ENCODE assay signal across 1 cellular context in the genomic region with DNA sequence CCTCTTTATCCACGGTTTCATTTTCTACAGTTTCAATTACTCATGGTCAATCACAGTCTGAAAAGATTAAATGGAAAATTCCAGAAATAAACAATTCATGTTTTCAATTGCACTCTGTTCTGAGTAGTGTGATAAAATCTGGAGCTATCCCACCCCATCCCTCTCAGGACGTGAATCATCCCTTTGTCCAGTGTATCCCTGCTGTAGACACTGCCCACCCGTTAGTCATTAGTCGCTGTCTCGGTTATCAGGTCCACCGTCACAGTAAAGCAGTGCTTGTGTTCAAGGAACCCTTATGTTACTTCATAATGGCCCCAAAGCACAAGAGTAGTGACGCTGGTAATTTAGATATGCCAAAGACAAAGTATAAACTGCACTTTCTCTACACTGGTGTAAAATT.
TF ChIP-seq lines count a peak whose summit lies in the region.

No MANE protein-coding gene starts in this region.

TF ChIP-seq in K562, 482 proteins besides CTCF, POLR2A, EP300 and RAD21 (continued from another document):
- TF ChIP-seq, protein P1, sequence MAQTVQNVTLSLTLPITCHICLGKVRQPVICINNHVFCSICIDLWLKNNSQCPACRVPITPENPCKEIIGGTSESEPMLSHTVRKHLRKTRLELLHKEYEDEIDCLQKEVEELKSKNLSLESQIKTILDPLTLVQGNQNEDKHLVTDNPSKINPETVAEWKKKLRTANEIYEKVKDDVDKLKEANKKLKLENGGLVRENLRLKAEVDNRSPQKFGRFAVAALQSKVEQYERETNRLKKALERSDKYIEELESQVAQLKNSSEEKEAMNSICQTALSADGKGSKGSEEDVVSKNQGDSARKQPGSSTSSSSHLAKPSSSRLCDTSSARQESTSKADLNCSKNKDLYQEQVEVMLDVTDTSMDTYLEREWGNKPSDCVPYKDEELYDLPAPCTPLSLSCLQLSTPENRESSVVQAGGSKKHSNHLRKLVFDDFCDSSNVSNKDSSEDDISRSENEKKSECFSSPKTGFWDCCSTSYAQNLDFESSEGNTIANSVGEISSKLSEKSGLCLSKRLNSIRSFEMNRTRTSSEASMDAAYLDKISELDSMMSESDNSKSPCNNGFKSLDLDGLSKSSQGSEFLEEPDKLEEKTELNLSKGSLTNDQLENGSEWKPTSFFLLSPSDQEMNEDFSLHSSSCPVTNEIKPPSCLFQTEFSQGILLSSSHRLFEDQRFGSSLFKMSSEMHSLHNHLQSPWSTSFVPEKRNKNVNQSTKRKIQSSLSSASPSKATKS (CRISPR knock-in tag; IDR thresholded peaks at IDR 0.05) = no peak
- TF ChIP-seq RBM22 (IDR thresholded peaks at IDR 0.05; ENCODE audit: low read depth, low read length, poor library complexity, severe bottlenecking) = no peak
- peak; percentile 91 for TF ChIP-seq FOSL1 (tag; conservative IDR thresholded peaks at IDR 0.05)
- no peak for TF ChIP-seq ATF7 (IDR thresholded peaks at IDR 0.05)
- peak; percentile 87 for TF ChIP-seq SOX6 (IDR thresholded peaks at IDR 0.05)
- no peak for TF ChIP-seq MXI1 (IDR thresholded peaks at IDR 0.05; ENCODE audit: low read depth, low read length)
- TF ChIP-seq NUFIP1 (IDR thresholded peaks at IDR 0.05; ENCODE audit: partially characterized antibody) = no peak
- 0 out of 2 replicates have a peak, but pooled peaks have one; percentile 23 for TF ChIP-seq ZEB2 (IDR thresholded peaks at IDR 0.05)
- TF ChIP-seq NCOA4 (IDR thresholded peaks at IDR 0.05; ENCODE audit: partially characterized antibody) = no peak
- no peak for TF ChIP-seq TRIM24 (IDR thresholded peaks at IDR 0.05)
- peak; percentile 63; the same call in 1 of the 2 replicates for TF ChIP-seq JUN (IDR thresholded peaks at IDR 0.05; ENCODE audit: borderline replicate concordance, low read depth, low read length)
- no peak for TF ChIP-seq JUN (CRISPR knock-in tag; IDR thresholded peaks at IDR 0.05; ENCODE audit: borderline replicate concordance)
- TF ChIP-seq, protein P2, sequence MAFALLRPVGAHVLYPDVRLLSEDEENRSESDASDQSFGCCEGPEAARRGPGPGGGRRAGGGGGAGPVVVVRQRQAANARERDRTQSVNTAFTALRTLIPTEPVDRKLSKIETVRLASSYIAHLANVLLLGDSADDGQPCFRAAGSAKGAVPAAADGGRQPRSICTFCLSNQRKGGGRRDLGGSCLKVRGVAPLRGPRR (CRISPR knock-in tag; IDR thresholded peaks at IDR 0.05) = no peak
- no peak; the same call in 1 of the 2 replicates for TF ChIP-seq TEAD4 (IDR thresholded peaks at IDR 0.05; ENCODE audit: low read length)
- TF ChIP-seq TEAD4 (CRISPR knock-in tag; IDR thresholded peaks at IDR 0.05; ENCODE audit: borderline replicate concordance) = no peak
- peak; percentile 24 for TF ChIP-seq CXXC5 (CRISPR knock-in tag; IDR thresholded peaks at IDR 0.05)
- TF ChIP-seq TCFL5 (CRISPR knock-in tag; conservative IDR thresholded peaks at IDR 0.05) = no peak
- no peak for TF ChIP-seq ZNF436 (CRISPR knock-in tag; IDR thresholded peaks at IDR 0.05)
- TF ChIP-seq ETV5 (CRISPR knock-in tag; IDR thresholded peaks at IDR 0.05; ENCODE audit: low read depth) = no peak
- TF ChIP-seq HMG20A (CRISPR knock-in tag; conservative IDR thresholded peaks at IDR 0.05) = no peak
- no peak for TF ChIP-seq ZBTB1 (CRISPR knock-in tag; IDR thresholded peaks at IDR 0.05; ENCODE audit: borderline replicate concordance, low read depth)
- no peak for TF ChIP-seq LCOR (CRISPR knock-in tag; IDR thresholded peaks at IDR 0.05)
- TF ChIP-seq ZKSCAN1 (IDR thresholded peaks at IDR 0.05; ENCODE audit: low read depth, low read length) = no peak
- TF ChIP-seq, protein P3, sequence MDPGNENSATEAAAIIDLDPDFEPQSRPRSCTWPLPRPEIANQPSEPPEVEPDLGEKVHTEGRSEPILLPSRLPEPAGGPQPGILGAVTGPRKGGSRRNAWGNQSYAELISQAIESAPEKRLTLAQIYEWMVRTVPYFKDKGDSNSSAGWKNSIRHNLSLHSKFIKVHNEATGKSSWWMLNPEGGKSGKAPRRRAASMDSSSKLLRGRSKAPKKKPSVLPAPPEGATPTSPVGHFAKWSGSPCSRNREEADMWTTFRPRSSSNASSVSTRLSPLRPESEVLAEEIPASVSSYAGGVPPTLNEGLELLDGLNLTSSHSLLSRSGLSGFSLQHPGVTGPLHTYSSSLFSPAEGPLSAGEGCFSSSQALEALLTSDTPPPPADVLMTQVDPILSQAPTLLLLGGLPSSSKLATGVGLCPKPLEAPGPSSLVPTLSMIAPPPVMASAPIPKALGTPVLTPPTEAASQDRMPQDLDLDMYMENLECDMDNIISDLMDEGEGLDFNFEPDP (CRISPR knock-in tag; IDR thresholded peaks at IDR 0.05) = no peak
- no peak for TF ChIP-seq HEY1 (CRISPR knock-in tag; IDR thresholded peaks at IDR 0.05; ENCODE audit: borderline replicate concordance)
- TF ChIP-seq BCL6 (CRISPR knock-in tag; IDR thresholded peaks at IDR 0.05) = 0 out of 2 replicates have a peak, but pooled peaks have one; percentile 1
- TF ChIP-seq DDX20 (tag; IDR thresholded peaks at IDR 0.05; ENCODE audit: low read depth) = no peak
- no peak for TF ChIP-seq DIDO1 (tag; IDR thresholded peaks at IDR 0.05; ENCODE audit: low read depth)
- no peak for TF ChIP-seq BRD9 (IDR thresholded peaks at IDR 0.05; ENCODE audit: low read depth, partially characterized antibody)
- no peak for TF ChIP-seq PHF21A (IDR thresholded peaks at IDR 0.05; ENCODE audit: borderline replicate concordance, low read depth)
- no peak for TF ChIP-seq GATAD2B (IDR thresholded peaks at IDR 0.05; ENCODE audit: borderline replicate concordance)
- TF ChIP-seq BRF1 (IDR thresholded peaks at IDR 0.05; ENCODE audit: borderline replicate concordance, extremely low read depth, insufficient read length) = no peak
- peak; percentile 37; the same call in 1 of the 2 replicates for TF ChIP-seq MECOM (CRISPR knock-in tag; IDR thresholded peaks at IDR 0.05)
- TF ChIP-seq, protein P4, sequence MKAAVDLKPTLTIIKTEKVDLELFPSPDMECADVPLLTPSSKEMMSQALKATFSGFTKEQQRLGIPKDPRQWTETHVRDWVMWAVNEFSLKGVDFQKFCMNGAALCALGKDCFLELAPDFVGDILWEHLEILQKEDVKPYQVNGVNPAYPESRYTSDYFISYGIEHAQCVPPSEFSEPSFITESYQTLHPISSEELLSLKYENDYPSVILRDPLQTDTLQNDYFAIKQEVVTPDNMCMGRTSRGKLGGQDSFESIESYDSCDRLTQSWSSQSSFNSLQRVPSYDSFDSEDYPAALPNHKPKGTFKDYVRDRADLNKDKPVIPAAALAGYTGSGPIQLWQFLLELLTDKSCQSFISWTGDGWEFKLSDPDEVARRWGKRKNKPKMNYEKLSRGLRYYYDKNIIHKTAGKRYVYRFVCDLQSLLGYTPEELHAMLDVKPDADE (conservative IDR thresholded peaks at IDR 0.05; ENCODE audit: control insufficient read depth, low read depth, low read length) = no peak
- no peak for TF ChIP-seq DNMT1 (IDR thresholded peaks at IDR 0.05)
- TF ChIP-seq ATF1 (CRISPR knock-in tag; IDR thresholded peaks at IDR 0.05) = no peak
- peak; percentile 29; the same call in 1 of the 2 replicates for TF ChIP-seq ATF1 (tag; IDR thresholded peaks at IDR 0.05)
- TF ChIP-seq, protein P5, sequence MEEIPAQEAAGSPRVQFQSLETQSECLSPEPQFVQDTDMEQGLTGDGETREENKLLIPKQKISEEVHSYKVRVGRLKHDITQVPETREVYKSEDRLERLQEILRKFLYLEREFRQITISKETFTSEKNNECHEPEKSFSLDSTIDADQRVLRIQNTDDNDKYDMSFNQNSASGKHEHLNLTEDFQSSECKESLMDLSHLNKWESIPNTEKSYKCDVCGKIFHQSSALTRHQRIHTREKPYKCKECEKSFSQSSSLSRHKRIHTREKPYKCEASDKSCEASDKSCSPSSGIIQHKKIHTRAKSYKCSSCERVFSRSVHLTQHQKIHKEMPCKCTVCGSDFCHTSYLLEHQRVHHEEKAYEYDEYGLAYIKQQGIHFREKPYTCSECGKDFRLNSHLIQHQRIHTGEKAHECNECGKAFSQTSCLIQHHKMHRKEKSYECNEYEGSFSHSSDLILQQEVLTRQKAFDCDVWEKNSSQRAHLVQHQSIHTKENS (CRISPR knock-in tag; IDR thresholded peaks at IDR 0.05) = no peak
- TF ChIP-seq NBN (IDR thresholded peaks at IDR 0.05; ENCODE audit: low read depth) = no peak
- TF ChIP-seq STAG1 (CRISPR knock-in tag; IDR thresholded peaks at IDR 0.05; ENCODE audit: borderline replicate concordance) = no peak
- no peak for TF ChIP-seq SAP30 (IDR thresholded peaks at IDR 0.05; ENCODE audit: borderline replicate concordance, insufficient read depth, low read depth, low read length, poor library complexity, severe bottlenecking)
- no peak for TF ChIP-seq CHD1 (IDR thresholded peaks at IDR 0.05; ENCODE audit: low read length)
- TF ChIP-seq SRSF1 (IDR thresholded peaks at IDR 0.05; ENCODE audit: low read depth, low read length) = no peak
- TF ChIP-seq TAL1 (IDR thresholded peaks at IDR 0.05) = no peak
- 0 out of 2 replicates have a peak, but pooled peaks have one; percentile 19 for TF ChIP-seq GABPA (tag; conservative IDR thresholded peaks at IDR 0.05; ENCODE audit: low read depth)
- TF ChIP-seq, protein P6, sequence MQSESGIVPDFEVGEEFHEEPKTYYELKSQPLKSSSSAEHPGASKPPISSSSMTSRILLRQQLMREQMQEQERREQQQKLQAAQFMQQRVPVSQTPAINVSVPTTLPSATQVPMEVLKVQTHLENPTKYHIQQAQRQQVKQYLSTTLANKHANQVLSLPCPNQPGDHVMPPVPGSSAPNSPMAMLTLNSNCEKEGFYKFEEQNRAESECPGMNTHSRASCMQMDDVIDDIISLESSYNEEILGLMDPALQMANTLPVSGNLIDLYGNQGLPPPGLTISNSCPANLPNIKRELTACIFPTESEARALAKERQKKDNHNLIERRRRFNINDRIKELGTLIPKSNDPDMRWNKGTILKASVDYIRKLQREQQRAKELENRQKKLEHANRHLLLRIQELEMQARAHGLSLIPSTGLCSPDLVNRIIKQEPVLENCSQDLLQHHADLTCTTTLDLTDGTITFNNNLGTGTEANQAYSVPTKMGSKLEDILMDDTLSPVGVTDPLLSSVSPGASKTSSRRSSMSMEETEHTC (IDR thresholded peaks at IDR 0.05) = no peak
- TF ChIP-seq, protein P7, sequence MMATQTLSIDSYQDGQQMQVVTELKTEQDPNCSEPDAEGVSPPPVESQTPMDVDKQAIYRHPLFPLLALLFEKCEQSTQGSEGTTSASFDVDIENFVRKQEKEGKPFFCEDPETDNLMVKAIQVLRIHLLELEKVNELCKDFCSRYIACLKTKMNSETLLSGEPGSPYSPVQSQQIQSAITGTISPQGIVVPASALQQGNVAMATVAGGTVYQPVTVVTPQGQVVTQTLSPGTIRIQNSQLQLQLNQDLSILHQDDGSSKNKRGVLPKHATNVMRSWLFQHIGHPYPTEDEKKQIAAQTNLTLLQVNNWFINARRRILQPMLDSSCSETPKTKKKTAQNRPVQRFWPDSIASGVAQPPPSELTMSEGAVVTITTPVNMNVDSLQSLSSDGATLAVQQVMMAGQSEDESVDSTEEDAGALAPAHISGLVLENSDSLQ (IDR thresholded peaks at IDR 0.05) = 0 out of 2 replicates have a peak, but pooled peaks have one; percentile 13
- TF ChIP-seq, protein P8, sequence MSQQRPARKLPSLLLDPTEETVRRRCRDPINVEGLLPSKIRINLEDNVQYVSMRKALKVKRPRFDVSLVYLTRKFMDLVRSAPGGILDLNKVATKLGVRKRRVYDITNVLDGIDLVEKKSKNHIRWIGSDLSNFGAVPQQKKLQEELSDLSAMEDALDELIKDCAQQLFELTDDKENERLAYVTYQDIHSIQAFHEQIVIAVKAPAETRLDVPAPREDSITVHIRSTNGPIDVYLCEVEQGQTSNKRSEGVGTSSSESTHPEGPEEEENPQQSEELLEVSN (IDR thresholded peaks at IDR 0.05; ENCODE audit: borderline replicate concordance in 1 of 2, extremely low read depth in 1 of 2, insufficient read depth in 1 of 2, insufficient read length in 1 of 2, low read depth in 1 of 2, low read length in 1 of 2, poor library complexity in 1 of 2, severe bottlenecking in 1 of 2) = no peak
- TF ChIP-seq L3MBTL2 (IDR thresholded peaks at IDR 0.05) = no peak
- TF ChIP-seq, protein P9, sequence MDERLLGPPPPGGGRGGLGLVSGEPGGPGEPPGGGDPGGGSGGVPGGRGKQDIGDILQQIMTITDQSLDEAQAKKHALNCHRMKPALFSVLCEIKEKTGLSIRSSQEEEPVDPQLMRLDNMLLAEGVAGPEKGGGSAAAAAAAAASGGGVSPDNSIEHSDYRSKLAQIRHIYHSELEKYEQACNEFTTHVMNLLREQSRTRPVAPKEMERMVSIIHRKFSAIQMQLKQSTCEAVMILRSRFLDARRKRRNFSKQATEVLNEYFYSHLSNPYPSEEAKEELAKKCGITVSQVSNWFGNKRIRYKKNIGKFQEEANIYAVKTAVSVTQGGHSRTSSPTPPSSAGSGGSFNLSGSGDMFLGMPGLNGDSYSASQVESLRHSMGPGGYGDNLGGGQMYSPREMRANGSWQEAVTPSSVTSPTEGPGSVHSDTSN (CRISPR knock-in tag; IDR thresholded peaks at IDR 0.05; ENCODE audit: low read depth) = no peak
- TF ChIP-seq, protein P9 (tag; conservative IDR thresholded peaks at IDR 0.05; ENCODE audit: low read depth) = peak; percentile 27; the same call in 1 of the 2 replicates
- TF ChIP-seq MAFG (tag; conservative IDR thresholded peaks at IDR 0.05) = no peak
